ENCODE assay signal across 14 cellular contexts in the genomic region with DNA sequence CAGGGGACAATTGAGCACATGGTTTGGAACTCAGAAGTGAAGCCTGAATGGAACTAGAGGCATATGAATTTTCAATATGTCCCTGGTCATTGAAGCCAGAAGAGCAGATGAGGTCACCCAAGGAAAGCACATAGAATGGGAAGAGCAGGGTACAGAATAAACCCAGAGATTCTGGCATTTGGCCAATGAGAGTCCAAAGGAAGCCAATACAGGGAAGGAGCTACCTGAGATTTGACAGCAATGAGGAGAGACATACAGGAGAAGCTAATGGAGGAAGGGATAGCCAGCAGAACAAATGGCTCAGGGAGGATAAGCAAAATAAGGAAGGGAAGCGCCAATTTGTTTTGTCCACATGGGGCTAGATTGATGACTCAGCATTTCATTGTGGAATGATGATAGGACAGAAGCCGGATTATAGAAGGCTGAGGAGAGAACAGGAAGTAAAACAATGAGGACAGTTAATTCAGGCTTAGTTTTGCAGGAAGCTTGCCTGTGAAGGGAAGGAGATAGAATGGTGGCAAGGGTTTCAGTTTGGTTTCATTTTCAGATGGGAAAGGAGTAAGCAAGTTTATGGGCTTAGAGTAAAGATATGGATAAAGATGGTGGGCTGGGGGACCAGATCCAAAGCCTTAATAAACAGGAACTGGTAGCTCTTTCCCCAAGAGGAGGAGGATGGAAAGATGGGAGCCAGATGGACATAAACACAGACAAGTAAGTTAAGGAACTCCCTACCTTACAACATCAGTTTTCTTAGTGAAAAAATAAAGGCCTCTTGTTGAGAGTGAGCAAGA. TPM values are rescaled to one million over a fixed set of nuclear protein-coding genes. Genes with fewer than 3 reads are reported as not detected.
DNase-seq lines count a peak whose midpoint lies in the region; ATAC-seq and TF ChIP-seq lines count a peak whose summit lies in the region.
"Had no signal": no experiment of that assay in that cellular context is flagged by ENCODE, and none has a peak within 500 bp of the region (broad histone marks: within the 10 kb centered on the region; RNA-seq: fewer than 3 reads in every experiment).

No MANE protein-coding gene starts in this region.

- H3K27ac ChIP-seq in ACC112 (ENCODE audit: low read depth, low read length) (peak overlapping the region; percentile 37; the same call in 1 of the 2 replicates), HL-60 (replicated peaks) (peak overlapping the region; percentile 31)
- H3K27ac ChIP-seq: C4-2B had no signal

- H3K4me3 ChIP-seq in ACC112 (ENCODE audit: low read depth, low read length) (peak overlapping the region; percentile 50; the same call in 1 of the 2 replicates), HL-60 (replicated peaks; ENCODE audit: insufficient read depth, low read length) (no peak overlapping the region)
- H3K4me3 ChIP-seq: sigmoid colon had no signal

- H2AFZ ChIP-seq in ACC112 (ENCODE audit: low read length, unreplicated experiment) = peak overlapping the region; percentile 93

- no peak overlapping the region for H3K27ac Mint-ChIP-seq in stimulated activated effector memory CD8-positive, alpha-beta T cell treated with anti-CD3 and anti-CD28 coated beads, Interleukin-12 subunit alpha, Interleukin-12 subunit beta, amount 100 ng/mL, for 72 hours
- H3K27ac Mint-ChIP-seq: activated CD8-positive, alpha-beta memory T cell treated with anti-CD3 and anti-CD28 coated beads, Interleukin-2, amount 10 ng/mL, durations not matched to agents 7 days and 5 days had no signal

- DNase-seq in HL-60 (ENCODE audit: low read depth in 1 of 2, low spot score in 1 of 2) = peak in 1 of 2 experiments; percentile 42
- DNase-seq in SW480 (ENCODE audit: low spot score) = peak; percentile 11
- peak; percentile 47 for DNase-seq in hepatic stellate cell (ENCODE audit: low spot score)
- no peak for DNase-seq in anterior cingulate cortex (lab: John Stamatoyannopoulos, UW)
- DNase-seq in NCI-H510A treated with DMSO at 0.1 percent for 48 hours (lab: John Stamatoyannopoulos, UW) = no peak
- no peak for DNase-seq in ureter (ENCODE audit: low spot score)
- no peak for DNase-seq in stimulated activated effector memory CD8-positive, alpha-beta T cell treated with anti-CD3 and anti-CD28 coated beads, Interleukin-12 subunit alpha, Interleukin-12 subunit beta, amount 100 ng/mL, for 72 hours (ENCODE audit: low spot score in 2 of 2)
- DNase-seq: activated CD8-positive, alpha-beta memory T cell treated with anti-CD3 and anti-CD28 coated beads, Interleukin-2, amount 10 ng/mL, durations not matched to agents 7 days and 5 days; kidney; sigmoid colon; stimulated activated naive CD8-positive, alpha-beta T cell treated with anti-CD3 and anti-CD28 coated beads, Interleukin-15, Interleukin-2, amounts not matched to agents 100 U/mL and 50 U/mL, for 24 hours had no signal

- H3K4me1 Mint-ChIP-seq in stimulated activated effector memory CD8-positive, alpha-beta T cell treated with anti-CD3 and anti-CD28 coated beads, Interleukin-12 subunit alpha, Interleukin-12 subunit beta, amount 100 ng/mL, for 72 hours = peaks cover 10% of the 10 kb centered on the region

- no peak overlapping the region for H3K4me3 Mint-ChIP-seq in stimulated activated effector memory CD8-positive, alpha-beta T cell treated with anti-CD3 and anti-CD28 coated beads, Interleukin-12 subunit alpha, Interleukin-12 subunit beta, amount 100 ng/mL, for 72 hours
- H3K4me3 Mint-ChIP-seq: activated CD8-positive, alpha-beta memory T cell treated with anti-CD3 and anti-CD28 coated beads, Interleukin-2, amount 10 ng/mL, durations not matched to agents 7 days and 5 days had no signal

- peaks cover 17% of the 10 kb centered on the region for H3K4me1 ChIP-seq in ACC112 (ENCODE audit: control insufficient read depth, insufficient read depth, low read length, unreplicated experiment)

- no peak for TF ChIP-seq CTCF in HL-60 (IDR thresholded peaks at IDR 0.05; ENCODE audit: insufficient read depth, low read length)

- H3K27me3 ChIP-seq in ACC112 (ENCODE audit: insufficient read depth, low read length) (no peaks in the 10 kb centered on the region), HL-60 (ENCODE audit: insufficient read depth, poor library complexity, severe bottlenecking) (no peaks in the 10 kb centered on the region)
- H3K27me3 ChIP-seq: sigmoid colon had no signal

- H3K79me2 ChIP-seq in ACC112 (ENCODE audit: control insufficient read depth, insufficient read depth, low read length, unreplicated experiment) = peaks cover 14% of the 10 kb centered on the region

- no peaks in the 10 kb centered on the region for H3K9me3 Mint-ChIP-seq in stimulated activated effector memory CD8-positive, alpha-beta T cell treated with anti-CD3 and anti-CD28 coated beads, Interleukin-12 subunit alpha, Interleukin-12 subunit beta, amount 100 ng/mL, for 72 hours

- no peaks in the 10 kb centered on the region for H3K36me3 ChIP-seq in ACC112 (ENCODE audit: insufficient read depth, low read length)
- H3K36me3 ChIP-seq: sigmoid colon had no signal

- no peaks in the 10 kb centered on the region for H3K36me3 Mint-ChIP-seq in stimulated activated effector memory CD8-positive, alpha-beta T cell treated with anti-CD3 and anti-CD28 coated beads, Interleukin-12 subunit alpha, Interleukin-12 subunit beta, amount 100 ng/mL, for 72 hours
- H3K36me3 Mint-ChIP-seq: activated CD8-positive, alpha-beta memory T cell treated with anti-CD3 and anti-CD28 coated beads, Interleukin-2, amount 10 ng/mL, durations not matched to agents 7 days and 5 days had no signal

- no peak for ATAC-seq in stimulated activated effector memory CD8-positive, alpha-beta T cell treated with anti-CD3 and anti-CD28 coated beads, Interleukin-12 subunit alpha, Interleukin-12 subunit beta, amount 100 ng/mL, for 72 hours
- ATAC-seq: activated CD8-positive, alpha-beta memory T cell treated with anti-CD3 and anti-CD28 coated beads, Interleukin-2, amount 10 ng/mL, durations not matched to agents 7 days and 5 days; Right ventricle myocardium inferior; stimulated activated naive CD8-positive, alpha-beta T cell treated with anti-CD3 and anti-CD28 coated beads, Interleukin-15, Interleukin-2, amounts not matched to agents 100 U/mL and 50 U/mL, for 24 hours had no signal

RNA-seq across cellular contexts. Expression of a gene that starts 3.2 kb away (rescaled TPM):
- 26.8 TPM for total RNA-seq in ureter

Comparison
In these comparisons a context has a peak if more than half of its experiments do, and no peak if none do; other contexts are left out.
1. DNase-seq: peak in SW480 (single experiment) and hepatic stellate cell (single experiment); none in anterior cingulate cortex (0 of 58), NCI-H510A treated with DMSO at 0.1 percent for 48 hours (single experiment), ureter (single experiment) and stimulated activated effector memory CD8-positive, alpha-beta T cell treated with anti-CD3 and anti-CD28 coated beads, Interleukin-12 subunit alpha, Interleukin-12 subunit beta, amount 100 ng/mL, for 72 hours (0 of 2).